1 cellular context compared by ENCODE assay signal in genomic region chr5:14188778-14189177, GRCh38.
TF ChIP-seq lines count a peak whose summit lies in the region.

No MANE protein-coding gene starts in this region.

TF ChIP-seq in HCT116, 20 proteins besides CTCF, POLR2A, EP300 and RAD21:
- TF ChIP-seq POLR2AphosphoS5 (IDR thresholded peaks at IDR 0.05; ENCODE audit: low read depth, low read length) (no peak), EZH2 (IDR thresholded peaks at IDR 0.05) (no peak), EZH2phosphoT487 (IDR thresholded peaks at IDR 0.05; ENCODE audit: borderline replicate concordance) (no peak), FOSL1 (IDR thresholded peaks at IDR 0.05; ENCODE audit: low read depth) (no peak), ZBTB33 (IDR thresholded peaks at IDR 0.05; ENCODE audit: extremely low read depth, insufficient replicate concordance, low read length) (no peak), REST (IDR thresholded peaks at IDR 0.05; ENCODE audit: low read depth) (no peak), JUND (IDR thresholded peaks at IDR 0.05) (no peak), SP1 (IDR thresholded peaks at IDR 0.05; ENCODE audit: low read depth) (no peak), ZNF274 (IDR thresholded peaks at IDR 0.05; ENCODE audit: low read depth, low read length) (no peak), ZFX (IDR thresholded peaks at IDR 0.05) (no peak), SRF (IDR thresholded peaks at IDR 0.05; ENCODE audit: low read depth) (no peak), ELF1 (IDR thresholded peaks at IDR 0.05; ENCODE audit: borderline replicate concordance, low read depth) (no peak), MAX (IDR thresholded peaks at IDR 0.05) (no peak), TCF7L2 (IDR thresholded peaks at IDR 0.05; ENCODE audit: borderline replicate concordance, extremely low read depth, insufficient read depth, insufficient read length) (no peak), EGR1 (IDR thresholded peaks at IDR 0.05; ENCODE audit: low read depth) (no peak), YY1 (IDR thresholded peaks at IDR 0.05; ENCODE audit: extremely low read depth, insufficient replicate concordance, low read depth, low read length) (no peak), CEBPB (IDR thresholded peaks at IDR 0.05; ENCODE audit: low read depth) (no peak), CBX3 (IDR thresholded peaks at IDR 0.05; ENCODE audit: low read depth) (no peak)
- TF ChIP-seq, protein P1, sequence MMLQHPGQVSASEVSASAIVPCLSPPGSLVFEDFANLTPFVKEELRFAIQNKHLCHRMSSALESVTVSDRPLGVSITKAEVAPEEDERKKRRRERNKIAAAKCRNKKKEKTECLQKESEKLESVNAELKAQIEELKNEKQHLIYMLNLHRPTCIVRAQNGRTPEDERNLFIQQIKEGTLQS (IDR thresholded peaks at IDR 0.05): no peak
